In the genomic region with DNA sequence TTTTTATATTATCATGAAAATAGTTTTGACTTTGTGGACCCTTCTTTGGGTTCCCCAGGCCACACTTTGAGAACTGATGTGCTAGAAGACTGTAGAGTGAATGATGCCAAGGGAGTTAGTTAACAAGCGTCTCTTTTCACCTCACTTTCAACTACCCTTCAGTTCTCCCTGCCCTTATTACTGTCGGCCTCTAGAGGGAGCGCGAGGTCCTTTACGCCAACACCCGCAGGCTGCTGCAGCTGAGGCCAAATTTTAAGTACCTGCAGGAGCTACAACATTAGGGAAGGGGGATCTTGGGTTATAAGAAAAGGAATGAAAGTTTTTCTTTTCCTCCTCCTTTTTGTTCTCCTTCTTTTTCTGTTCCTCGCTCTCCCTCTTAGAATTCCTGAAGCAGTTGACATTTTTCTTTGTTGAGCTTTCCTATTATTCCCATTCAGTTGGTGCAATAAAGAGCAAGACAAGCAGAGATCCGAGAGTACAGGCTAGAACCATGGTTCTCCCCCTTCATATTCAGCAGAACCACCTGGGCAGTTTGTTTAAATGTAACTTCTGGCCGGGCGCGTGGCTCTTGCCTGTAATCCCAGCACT, we compare ENCODE assay signal across 8 cellular contexts.
A peak's percentile ranks its signal among the peaks of the same experiment; 100 is the strongest.
DNase-seq lines count a peak whose midpoint lies in the region; ATAC-seq and TF ChIP-seq lines count a peak whose summit lies in the region.

No MANE protein-coding gene starts in this region.

- H3K27ac Mint-ChIP-seq in CD4-positive, CD25-positive, alpha-beta regulatory T cell: no peak overlapping the region
- no peak overlapping the region for H3K27ac Mint-ChIP-seq in endodermal cell
- no peak overlapping the region for H3K27ac Mint-ChIP-seq in mesothelial cell of epicardium

- H3K4me1 ChIP-seq in CD4-positive, CD25-positive, alpha-beta regulatory T cell (ENCODE audit: control insufficient read depth, insufficient read depth, low read length, poor library complexity, severe bottlenecking): no peaks in the 10 kb centered on the region
- no peaks in the 10 kb centered on the region for H3K4me1 ChIP-seq in endodermal cell (ENCODE audit: control insufficient read depth, insufficient read depth, low read length)

- DNase-seq in CD4-positive, CD25-positive, alpha-beta regulatory T cell: peak; percentile 48 to 80 (median 66)
- DNase-seq in GM19238 (ENCODE audit: insufficient read length, low spot score) (peak; percentile 47), NCI-H82 treated with DMSO at 0.1 percent for 48 hours (lab: John Stamatoyannopoulos, UW; ENCODE audit: unreplicated experiment) (peak; percentile 35), endodermal cell (peak; percentile 89), mesothelial cell of epicardium (ENCODE audit: low spot score in 2 of 2, unreplicated experiment in 2 of 2) (peak; percentile 37 to 79)
- peak; percentile 24 to 51 for DNase-seq in activated CD8-positive, alpha-beta memory T cell treated with anti-CD3 and anti-CD28 coated beads for 1 hour (ENCODE audit: extremely low read depth in 1 of 2, low read depth in 1 of 2)
- peak; percentile 24 to 43 for DNase-seq in stimulated activated CD8-positive, alpha-beta memory T cell treated with anti-CD3 and anti-CD28 coated beads, Interleukin-4, amount 100 ng/mL, for 1 hour (ENCODE audit: low read depth in 2 of 2, low spot score in 1 of 2)

- no peaks in the 10 kb centered on the region for H3K27me3 ChIP-seq in CD4-positive, CD25-positive, alpha-beta regulatory T cell (ENCODE audit: control insufficient read depth, insufficient read depth, low read length)
- H3K27me3 ChIP-seq in endodermal cell (ENCODE audit: control insufficient read depth, insufficient read depth, low read length, poor library complexity, severe bottlenecking): no peaks in the 10 kb centered on the region

- H3K27me3 Mint-ChIP-seq in CD4-positive, CD25-positive, alpha-beta regulatory T cell: peaks cover 20% of the 10 kb centered on the region
- peaks cover 2% of the 10 kb centered on the region for H3K27me3 Mint-ChIP-seq in endodermal cell (ENCODE audit: insufficient read depth)
- peaks cover 1% of the 10 kb centered on the region for H3K27me3 Mint-ChIP-seq in mesothelial cell of epicardium (ENCODE audit: low read depth)

- 39 to 67% methylated on average over 2 to 11 of the region's 11 CpGs for WGBS in endodermal cell (ENCODE audit: insufficient coverage in 1 of 2, insufficient read length in 1 of 2), 2 experiments

- no peak overlapping the region for H3K9ac ChIP-seq in endodermal cell (ENCODE audit: extremely low read depth, low read length, poor library complexity, severe bottlenecking)

- no peaks in the 10 kb centered on the region for H3K36me3 Mint-ChIP-seq in CD4-positive, CD25-positive, alpha-beta regulatory T cell
- no peaks in the 10 kb centered on the region for H3K36me3 Mint-ChIP-seq in endodermal cell (ENCODE audit: low read depth)
- H3K36me3 Mint-ChIP-seq in mesothelial cell of epicardium: no peaks in the 10 kb centered on the region

- H3K9me3 Mint-ChIP-seq in CD4-positive, CD25-positive, alpha-beta regulatory T cell: no peaks in the 10 kb centered on the region
- H3K9me3 Mint-ChIP-seq in endodermal cell: peaks cover 9% of the 10 kb centered on the region
- H3K9me3 Mint-ChIP-seq in mesothelial cell of epicardium: peaks cover 10% of the 10 kb centered on the region

- H3K9me3 ChIP-seq in CD4-positive, CD25-positive, alpha-beta regulatory T cell (ENCODE audit: control insufficient read depth in 2 of 2, low read length in 2 of 2): no peaks in the 10 kb centered on the region
- H3K9me3 ChIP-seq in endodermal cell (ENCODE audit: control insufficient read depth, low read length): no peaks in the 10 kb centered on the region

- no peaks in the 10 kb centered on the region for H3K4me1 Mint-ChIP-seq in CD4-positive, CD25-positive, alpha-beta regulatory T cell
- peaks cover 3% of the 10 kb centered on the region for H3K4me1 Mint-ChIP-seq in endodermal cell
- no peaks in the 10 kb centered on the region for H3K4me1 Mint-ChIP-seq in mesothelial cell of epicardium

- no peak overlapping the region for H3K4me3 ChIP-seq in CD4-positive, CD25-positive, alpha-beta regulatory T cell (ENCODE audit: low read depth, low read length)
- H3K4me3 ChIP-seq in endodermal cell (ENCODE audit: low read length): no peak overlapping the region

- H3K27ac ChIP-seq in CD4-positive, CD25-positive, alpha-beta regulatory T cell (ENCODE audit: insufficient read depth, low read length, poor library complexity, severe bottlenecking): no peak overlapping the region
- no peak overlapping the region for H3K27ac ChIP-seq in endodermal cell (ENCODE audit: low read depth, low read length)

- H3K36me3 ChIP-seq in CD4-positive, CD25-positive, alpha-beta regulatory T cell (ENCODE audit: control insufficient read depth, insufficient read depth, low read length): no peaks in the 10 kb centered on the region
- no peaks in the 10 kb centered on the region for H3K36me3 ChIP-seq in endodermal cell (ENCODE audit: control insufficient read depth, insufficient read depth, low read length)

- peak; percentile 78 to 81 for ATAC-seq in CD4-positive, CD25-positive, alpha-beta regulatory T cell (ENCODE audit: low read depth in 2 of 2)
- ATAC-seq in HG03378 (IDR thresholded peaks at IDR 0.05; ENCODE audit: unreplicated experiment): peak; percentile 80

- no peak overlapping the region for H3K4me3 Mint-ChIP-seq in CD4-positive, CD25-positive, alpha-beta regulatory T cell
- no peak overlapping the region for H3K4me3 Mint-ChIP-seq in endodermal cell
- H3K4me3 Mint-ChIP-seq in mesothelial cell of epicardium: no peak overlapping the region

- peak; percentile 93 for TF ChIP-seq CTCF in endodermal cell (conservative IDR thresholded peaks at IDR 0.05)
- TF ChIP-seq CTCF in mesothelial cell of epicardium (IDR thresholded peaks at IDR 0.05; ENCODE audit: unreplicated experiment): peak; percentile 84

Comparison
In these comparisons a context has a peak if more than half of its experiments do, and no peak if none do; other contexts are left out.
1. DNase-seq: peak in every context shown above with its lines; median percentile 89 in endodermal cell; 66 in CD4-positive, CD25-positive, alpha-beta regulatory T cell; 58 in mesothelial cell of epicardium; 47 in GM19238; 38 in activated CD8-positive, alpha-beta memory T cell treated with anti-CD3 and anti-CD28 coated beads for 1 hour; 35 in NCI-H82 treated with DMSO at 0.1 percent for 48 hours; 34 in stimulated activated CD8-positive, alpha-beta memory T cell treated with anti-CD3 and anti-CD28 coated beads, Interleukin-4, amount 100 ng/mL, for 1 hour.